ENCODE assay signal across 1 cellular context in the genomic region with DNA sequence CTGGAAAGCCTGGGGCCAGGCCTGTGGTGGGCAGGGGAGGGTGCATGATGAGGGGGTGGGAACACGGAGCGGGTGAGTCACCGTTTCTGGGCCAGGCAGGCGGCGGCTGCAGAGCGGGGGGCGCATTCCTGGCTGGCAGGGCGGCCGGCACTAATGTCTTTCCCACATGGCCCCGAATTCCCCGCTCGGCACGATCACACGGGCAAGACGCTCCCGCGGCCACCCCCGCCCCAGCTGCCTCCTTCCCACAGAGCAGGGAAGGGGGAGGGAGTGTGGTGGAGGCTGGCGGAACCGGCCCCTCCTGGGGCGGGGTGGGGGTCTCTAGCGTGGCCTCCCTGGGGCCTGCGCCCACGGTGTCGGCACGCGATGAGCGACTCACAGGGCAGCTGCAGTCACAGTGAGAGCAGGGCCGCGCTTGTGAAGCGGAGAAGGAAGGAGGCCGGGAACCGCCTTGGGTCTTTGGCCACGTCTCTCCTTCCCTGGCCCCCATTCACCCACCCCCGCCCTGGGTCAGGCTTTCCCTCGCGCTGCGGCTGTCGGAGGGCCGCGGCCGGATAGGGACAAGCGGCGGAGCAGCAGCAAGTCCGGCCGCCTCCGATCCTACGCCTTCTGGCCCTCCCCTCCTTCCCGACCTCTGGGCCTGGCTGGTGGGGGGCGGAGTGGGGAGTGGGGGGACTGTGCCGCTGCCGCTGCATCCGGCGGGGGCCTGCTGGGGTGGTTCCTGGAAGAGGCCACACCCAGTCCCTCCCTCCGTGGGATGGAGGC.
A peak's percentile ranks its signal among the peaks of the same experiment; 100 is the strongest.
TF ChIP-seq lines count a peak whose summit lies in the region.

No MANE protein-coding gene starts in this region.

TF ChIP-seq in HepG2, 621 proteins besides CTCF, POLR2A, EP300 and RAD21 (continued from another document and continues in another):
- 0 out of 2 replicates have a peak, but pooled peaks have one; percentile 16 for TF ChIP-seq POGZ (CRISPR knock-in tag; IDR thresholded peaks at IDR 0.05)
- no peak for TF ChIP-seq NFYB (CRISPR knock-in tag; IDR thresholded peaks at IDR 0.05)
- TF ChIP-seq HNF4A (CRISPR knock-in tag; IDR thresholded peaks at IDR 0.05) = 0 out of 2 replicates have a peak, but pooled peaks have one; percentile 4
- no peak for TF ChIP-seq ZNF256 (CRISPR knock-in tag; conservative IDR thresholded peaks at IDR 0.05)
- 0 out of 2 replicates have a peak, but pooled peaks have one; percentile 23 for TF ChIP-seq SMAD3 (CRISPR knock-in tag; IDR thresholded peaks at IDR 0.05)
- TF ChIP-seq ZSCAN21 (CRISPR knock-in tag; IDR thresholded peaks at IDR 0.05; ENCODE audit: borderline replicate concordance) = no peak
- no peak for TF ChIP-seq TSC22D2 (CRISPR knock-in tag; IDR thresholded peaks at IDR 0.05; ENCODE audit: borderline replicate concordance)
- TF ChIP-seq JUNB (CRISPR knock-in tag; IDR thresholded peaks at IDR 0.05; ENCODE audit: borderline replicate concordance) = peak; percentile 62; the same call in 1 of the 2 replicates
- TF ChIP-seq MTF1 (CRISPR knock-in tag; IDR thresholded peaks at IDR 0.05) = no peak
- peak; percentile 8; the same call in 1 of the 2 replicates for TF ChIP-seq NFYC (CRISPR knock-in tag; IDR thresholded peaks at IDR 0.05)
- TF ChIP-seq KLF11 (CRISPR knock-in tag; IDR thresholded peaks at IDR 0.05) = no peak; the same call in 1 of the 2 replicates
- TF ChIP-seq, protein P1, sequence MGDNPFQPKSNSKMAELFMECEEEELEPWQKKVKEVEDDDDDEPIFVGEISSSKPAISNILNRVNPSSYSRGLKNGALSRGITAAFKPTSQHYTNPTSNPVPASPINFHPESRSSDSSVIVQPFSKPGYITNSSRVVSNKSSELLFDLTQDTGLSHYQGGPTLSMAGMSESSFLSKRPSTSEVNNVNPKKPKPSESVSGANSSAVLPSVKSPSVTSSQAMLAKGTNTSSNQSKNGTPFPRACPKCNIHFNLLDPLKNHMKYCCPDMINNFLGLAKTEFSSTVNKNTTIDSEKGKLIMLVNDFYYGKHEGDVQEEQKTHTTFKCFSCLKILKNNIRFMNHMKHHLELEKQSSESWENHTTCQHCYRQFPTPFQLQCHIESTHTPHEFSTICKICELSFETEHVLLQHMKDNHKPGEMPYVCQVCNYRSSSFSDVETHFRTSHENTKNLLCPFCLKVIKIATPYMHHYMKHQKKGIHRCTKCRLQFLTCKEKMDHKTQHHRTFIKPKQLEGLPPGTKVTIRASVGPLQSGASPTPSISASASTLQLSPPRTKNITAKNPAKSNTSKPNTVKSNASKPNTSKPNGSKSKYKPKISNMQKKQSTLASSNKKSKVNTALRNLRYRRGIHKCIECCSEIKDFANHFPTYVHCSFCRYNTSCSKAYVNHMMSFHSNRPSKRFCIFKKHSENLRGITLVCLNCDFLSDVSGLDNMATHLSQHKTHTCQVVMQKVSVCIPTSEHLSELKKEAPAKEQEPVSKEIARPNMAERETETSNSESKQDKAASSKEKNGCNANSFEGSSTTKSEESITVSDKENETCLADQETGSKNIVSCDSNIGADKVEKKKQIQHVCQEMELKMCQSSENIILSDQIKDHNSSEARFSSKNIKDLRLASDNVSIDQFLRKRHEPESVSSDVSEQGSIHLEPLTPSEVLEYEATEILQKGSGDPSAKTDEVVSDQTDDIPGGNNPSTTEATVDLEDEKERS (CRISPR knock-in tag; IDR thresholded peaks at IDR 0.05) = no peak
- TF ChIP-seq, protein P2, sequence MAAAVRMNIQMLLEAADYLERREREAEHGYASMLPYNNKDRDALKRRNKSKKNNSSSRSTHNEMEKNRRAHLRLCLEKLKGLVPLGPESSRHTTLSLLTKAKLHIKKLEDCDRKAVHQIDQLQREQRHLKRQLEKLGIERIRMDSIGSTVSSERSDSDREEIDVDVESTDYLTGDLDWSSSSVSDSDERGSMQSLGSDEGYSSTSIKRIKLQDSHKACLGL (CRISPR knock-in tag; IDR thresholded peaks at IDR 0.05) = peak; percentile 57; the same call in 1 of the 2 replicates
- no peak; the same call in 1 of the 2 replicates for TF ChIP-seq ESRRA (CRISPR knock-in tag; IDR thresholded peaks at IDR 0.05; ENCODE audit: low read depth)
- TF ChIP-seq, protein P3, sequence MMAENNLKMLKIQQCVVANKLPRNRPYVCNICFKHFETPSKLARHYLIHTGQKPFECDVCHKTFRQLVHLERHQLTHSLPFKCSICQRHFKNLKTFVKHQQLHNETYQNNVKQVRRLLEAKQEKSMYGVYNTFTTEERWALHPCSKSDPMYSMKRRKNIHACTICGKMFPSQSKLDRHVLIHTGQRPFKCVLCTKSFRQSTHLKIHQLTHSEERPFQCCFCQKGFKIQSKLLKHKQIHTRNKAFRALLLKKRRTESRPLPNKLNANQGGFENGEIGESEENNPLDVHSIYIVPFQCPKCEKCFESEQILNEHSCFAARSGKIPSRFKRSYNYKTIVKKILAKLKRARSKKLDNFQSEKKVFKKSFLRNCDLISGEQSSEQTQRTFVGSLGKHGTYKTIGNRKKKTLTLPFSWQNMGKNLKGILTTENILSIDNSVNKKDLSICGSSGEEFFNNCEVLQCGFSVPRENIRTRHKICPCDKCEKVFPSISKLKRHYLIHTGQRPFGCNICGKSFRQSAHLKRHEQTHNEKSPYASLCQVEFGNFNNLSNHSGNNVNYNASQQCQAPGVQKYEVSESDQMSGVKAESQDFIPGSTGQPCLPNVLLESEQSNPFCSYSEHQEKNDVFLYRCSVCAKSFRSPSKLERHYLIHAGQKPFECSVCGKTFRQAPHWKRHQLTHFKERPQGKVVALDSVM (CRISPR knock-in tag; IDR thresholded peaks at IDR 0.05) = no peak
- no peak for TF ChIP-seq ZFP1 (CRISPR knock-in tag; IDR thresholded peaks at IDR 0.05)
- TF ChIP-seq ZNF501 (CRISPR knock-in tag; IDR thresholded peaks at IDR 0.05) = no peak
- no peak for TF ChIP-seq MBNL3 (CRISPR knock-in tag; conservative IDR thresholded peaks at IDR 0.05)
- TF ChIP-seq HMG20A (CRISPR knock-in tag; IDR thresholded peaks at IDR 0.05; ENCODE audit: borderline replicate concordance) = no peak
- TF ChIP-seq HOXA9 (CRISPR knock-in tag; IDR thresholded peaks at IDR 0.05; ENCODE audit: borderline replicate concordance) = no peak
- TF ChIP-seq ZNF232 (CRISPR knock-in tag; IDR thresholded peaks at IDR 0.05; ENCODE audit: borderline replicate concordance) = no peak
- no peak for TF ChIP-seq SOX6 (IDR thresholded peaks at IDR 0.05)
- peak; percentile 33; the same call in 1 of the 2 replicates for TF ChIP-seq SOX6 (CRISPR knock-in tag; IDR thresholded peaks at IDR 0.05)
- no peak for TF ChIP-seq CBFB (CRISPR knock-in tag; IDR thresholded peaks at IDR 0.05)
- TF ChIP-seq, protein P4, sequence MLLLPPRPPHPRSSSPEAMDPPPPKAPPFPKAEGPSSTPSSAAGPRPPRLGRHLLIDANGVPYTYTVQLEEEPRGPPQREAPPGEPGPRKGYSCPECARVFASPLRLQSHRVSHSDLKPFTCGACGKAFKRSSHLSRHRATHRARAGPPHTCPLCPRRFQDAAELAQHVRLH (CRISPR knock-in tag; IDR thresholded peaks at IDR 0.05; ENCODE audit: borderline replicate concordance, low read depth) = peak; percentile 35; the same call in 1 of the 2 replicates
- TF ChIP-seq SNRNP70 (IDR thresholded peaks at IDR 0.05; ENCODE audit: low read depth, low read length) = no peak
- peak; percentile 41; the same call in 1 of the 2 replicates for TF ChIP-seq MTA1 (CRISPR knock-in tag; IDR thresholded peaks at IDR 0.05; ENCODE audit: borderline replicate concordance)
- TF ChIP-seq GPN1 (CRISPR knock-in tag; IDR thresholded peaks at IDR 0.05; ENCODE audit: borderline replicate concordance) = no peak
- peak; percentile 75; the same call in 1 of the 2 replicates for TF ChIP-seq ZBTB7B (CRISPR knock-in tag; IDR thresholded peaks at IDR 0.05)
- peak; percentile 71; the same call in 1 of the 2 replicates for TF ChIP-seq FOSL1 (CRISPR knock-in tag; IDR thresholded peaks at IDR 0.05; ENCODE audit: borderline replicate concordance)
- TF ChIP-seq, protein P5, sequence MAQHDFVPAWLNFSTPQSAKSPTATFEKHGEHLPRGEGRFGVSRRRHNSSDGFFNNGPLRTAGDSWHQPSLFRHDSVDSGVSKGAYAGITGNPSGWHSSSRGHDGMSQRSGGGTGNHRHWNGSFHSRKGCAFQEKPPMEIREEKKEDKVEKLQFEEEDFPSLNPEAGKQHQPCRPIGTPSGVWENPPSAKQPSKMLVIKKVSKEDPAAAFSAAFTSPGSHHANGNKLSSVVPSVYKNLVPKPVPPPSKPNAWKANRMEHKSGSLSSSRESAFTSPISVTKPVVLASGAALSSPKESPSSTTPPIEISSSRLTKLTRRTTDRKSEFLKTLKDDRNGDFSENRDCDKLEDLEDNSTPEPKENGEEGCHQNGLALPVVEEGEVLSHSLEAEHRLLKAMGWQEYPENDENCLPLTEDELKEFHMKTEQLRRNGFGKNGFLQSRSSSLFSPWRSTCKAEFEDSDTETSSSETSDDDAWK (CRISPR knock-in tag; IDR thresholded peaks at IDR 0.05) = no peak
- TF ChIP-seq NRL (CRISPR knock-in tag; IDR thresholded peaks at IDR 0.05; ENCODE audit: borderline replicate concordance) = peak; percentile 31; the same call in 1 of the 2 replicates
- TF ChIP-seq, protein P6, sequence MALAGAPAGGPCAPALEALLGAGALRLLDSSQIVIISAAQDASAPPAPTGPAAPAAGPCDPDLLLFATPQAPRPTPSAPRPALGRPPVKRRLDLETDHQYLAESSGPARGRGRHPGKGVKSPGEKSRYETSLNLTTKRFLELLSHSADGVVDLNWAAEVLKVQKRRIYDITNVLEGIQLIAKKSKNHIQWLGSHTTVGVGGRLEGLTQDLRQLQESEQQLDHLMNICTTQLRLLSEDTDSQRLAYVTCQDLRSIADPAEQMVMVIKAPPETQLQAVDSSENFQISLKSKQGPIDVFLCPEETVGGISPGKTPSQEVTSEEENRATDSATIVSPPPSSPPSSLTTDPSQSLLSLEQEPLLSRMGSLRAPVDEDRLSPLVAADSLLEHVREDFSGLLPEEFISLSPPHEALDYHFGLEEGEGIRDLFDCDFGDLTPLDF (CRISPR knock-in tag; IDR thresholded peaks at IDR 0.05) = no peak
- TF ChIP-seq, protein P7, sequence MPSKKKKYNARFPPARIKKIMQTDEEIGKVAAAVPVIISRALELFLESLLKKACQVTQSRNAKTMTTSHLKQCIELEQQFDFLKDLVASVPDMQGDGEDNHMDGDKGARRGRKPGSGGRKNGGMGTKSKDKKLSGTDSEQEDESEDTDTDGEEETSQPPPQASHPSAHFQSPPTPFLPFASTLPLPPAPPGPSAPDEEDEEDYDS (CRISPR knock-in tag; IDR thresholded peaks at IDR 0.05) = 0 out of 2 replicates have a peak, but pooled peaks have one; percentile 7
- TF ChIP-seq, protein P8, sequence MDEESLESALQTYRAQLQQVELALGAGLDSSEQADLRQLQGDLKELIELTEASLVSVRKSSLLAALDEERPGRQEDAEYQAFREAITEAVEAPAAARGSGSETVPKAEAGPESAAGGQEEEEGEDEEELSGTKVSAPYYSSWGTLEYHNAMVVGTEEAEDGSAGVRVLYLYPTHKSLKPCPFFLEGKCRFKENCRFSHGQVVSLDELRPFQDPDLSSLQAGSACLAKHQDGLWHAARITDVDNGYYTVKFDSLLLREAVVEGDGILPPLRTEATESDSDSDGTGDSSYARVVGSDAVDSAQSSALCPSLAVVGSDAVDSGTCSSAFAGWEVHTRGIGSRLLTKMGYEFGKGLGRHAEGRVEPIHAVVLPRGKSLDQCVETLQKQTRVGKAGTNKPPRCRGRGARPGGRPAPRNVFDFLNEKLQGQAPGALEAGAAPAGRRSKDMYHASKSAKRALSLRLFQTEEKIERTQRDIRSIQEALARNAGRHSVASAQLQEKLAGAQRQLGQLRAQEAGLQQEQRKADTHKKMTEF (CRISPR knock-in tag; IDR thresholded peaks at IDR 0.05) = peak; percentile 66; the same call in 1 of the 2 replicates
- TF ChIP-seq, protein P9, sequence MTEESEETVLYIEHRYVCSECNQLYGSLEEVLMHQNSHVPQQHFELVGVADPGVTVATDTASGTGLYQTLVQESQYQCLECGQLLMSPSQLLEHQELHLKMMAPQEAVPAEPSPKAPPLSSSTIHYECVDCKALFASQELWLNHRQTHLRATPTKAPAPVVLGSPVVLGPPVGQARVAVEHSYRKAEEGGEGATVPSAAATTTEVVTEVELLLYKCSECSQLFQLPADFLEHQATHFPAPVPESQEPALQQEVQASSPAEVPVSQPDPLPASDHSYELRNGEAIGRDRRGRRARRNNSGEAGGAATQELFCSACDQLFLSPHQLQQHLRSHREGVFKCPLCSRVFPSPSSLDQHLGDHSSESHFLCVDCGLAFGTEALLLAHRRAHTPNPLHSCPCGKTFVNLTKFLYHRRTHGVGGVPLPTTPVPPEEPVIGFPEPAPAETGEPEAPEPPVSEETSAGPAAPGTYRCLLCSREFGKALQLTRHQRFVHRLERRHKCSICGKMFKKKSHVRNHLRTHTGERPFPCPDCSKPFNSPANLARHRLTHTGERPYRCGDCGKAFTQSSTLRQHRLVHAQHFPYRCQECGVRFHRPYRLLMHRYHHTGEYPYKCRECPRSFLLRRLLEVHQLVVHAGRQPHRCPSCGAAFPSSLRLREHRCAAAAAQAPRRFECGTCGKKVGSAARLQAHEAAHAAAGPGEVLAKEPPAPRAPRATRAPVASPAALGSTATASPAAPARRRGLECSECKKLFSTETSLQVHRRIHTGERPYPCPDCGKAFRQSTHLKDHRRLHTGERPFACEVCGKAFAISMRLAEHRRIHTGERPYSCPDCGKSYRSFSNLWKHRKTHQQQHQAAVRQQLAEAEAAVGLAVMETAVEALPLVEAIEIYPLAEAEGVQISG (CRISPR knock-in tag; IDR thresholded peaks at IDR 0.05) = 0 out of 2 replicates have a peak, but pooled peaks have one; percentile 55
- TF ChIP-seq NFIC (IDR thresholded peaks at IDR 0.05; ENCODE audit: low read length) = no peak
- TF ChIP-seq, protein P10, sequence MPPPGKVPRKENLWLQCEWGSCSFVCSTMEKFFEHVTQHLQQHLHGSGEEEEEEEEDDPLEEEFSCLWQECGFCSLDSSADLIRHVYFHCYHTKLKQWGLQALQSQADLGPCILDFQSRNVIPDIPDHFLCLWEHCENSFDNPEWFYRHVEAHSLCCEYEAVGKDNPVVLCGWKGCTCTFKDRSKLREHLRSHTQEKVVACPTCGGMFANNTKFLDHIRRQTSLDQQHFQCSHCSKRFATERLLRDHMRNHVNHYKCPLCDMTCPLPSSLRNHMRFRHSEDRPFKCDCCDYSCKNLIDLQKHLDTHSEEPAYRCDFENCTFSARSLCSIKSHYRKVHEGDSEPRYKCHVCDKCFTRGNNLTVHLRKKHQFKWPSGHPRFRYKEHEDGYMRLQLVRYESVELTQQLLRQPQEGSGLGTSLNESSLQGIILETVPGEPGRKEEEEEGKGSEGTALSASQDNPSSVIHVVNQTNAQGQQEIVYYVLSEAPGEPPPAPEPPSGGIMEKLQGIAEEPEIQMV (CRISPR knock-in tag; IDR thresholded peaks at IDR 0.05; ENCODE audit: low read depth) = peak; percentile 59; the same call in 1 of the 2 replicates
- 0 out of 2 replicates have a peak, but pooled peaks have one; percentile 14 for TF ChIP-seq ATF7-NPFF (CRISPR knock-in tag; IDR thresholded peaks at IDR 0.05; ENCODE audit: low read depth)
- TF ChIP-seq ZNF331 (CRISPR knock-in tag; IDR thresholded peaks at IDR 0.05) = no peak
- TF ChIP-seq ZNF709 (CRISPR knock-in tag; IDR thresholded peaks at IDR 0.05) = peak; percentile 73; the same call in 1 of the 2 replicates
- TF ChIP-seq PAWR (CRISPR knock-in tag; IDR thresholded peaks at IDR 0.05; ENCODE audit: borderline replicate concordance) = no peak
- peak; percentile 62; the same call in 1 of the 2 replicates for TF ChIP-seq NR1H2 (CRISPR knock-in tag; IDR thresholded peaks at IDR 0.05; ENCODE audit: borderline replicate concordance, low read depth)
- TF ChIP-seq FOXO1 (CRISPR knock-in tag; IDR thresholded peaks at IDR 0.05) = 0 out of 2 replicates have a peak, but pooled peaks have one; percentile 18
- TF ChIP-seq ZNF343 (CRISPR knock-in tag; IDR thresholded peaks at IDR 0.05) = no peak
- TF ChIP-seq TBX2 (CRISPR knock-in tag; IDR thresholded peaks at IDR 0.05; ENCODE audit: borderline replicate concordance) = peak; percentile 47; the same call in 1 of the 2 replicates
- no peak for TF ChIP-seq ZNF7 (CRISPR knock-in tag; IDR thresholded peaks at IDR 0.05)
- TF ChIP-seq DMAP1 (CRISPR knock-in tag; IDR thresholded peaks at IDR 0.05) = no peak
- no peak for TF ChIP-seq ELF4 (CRISPR knock-in tag; IDR thresholded peaks at IDR 0.05; ENCODE audit: borderline replicate concordance)
